Comparison of ENCODE assay signal across 8 cellular contexts in the genomic region with DNA sequence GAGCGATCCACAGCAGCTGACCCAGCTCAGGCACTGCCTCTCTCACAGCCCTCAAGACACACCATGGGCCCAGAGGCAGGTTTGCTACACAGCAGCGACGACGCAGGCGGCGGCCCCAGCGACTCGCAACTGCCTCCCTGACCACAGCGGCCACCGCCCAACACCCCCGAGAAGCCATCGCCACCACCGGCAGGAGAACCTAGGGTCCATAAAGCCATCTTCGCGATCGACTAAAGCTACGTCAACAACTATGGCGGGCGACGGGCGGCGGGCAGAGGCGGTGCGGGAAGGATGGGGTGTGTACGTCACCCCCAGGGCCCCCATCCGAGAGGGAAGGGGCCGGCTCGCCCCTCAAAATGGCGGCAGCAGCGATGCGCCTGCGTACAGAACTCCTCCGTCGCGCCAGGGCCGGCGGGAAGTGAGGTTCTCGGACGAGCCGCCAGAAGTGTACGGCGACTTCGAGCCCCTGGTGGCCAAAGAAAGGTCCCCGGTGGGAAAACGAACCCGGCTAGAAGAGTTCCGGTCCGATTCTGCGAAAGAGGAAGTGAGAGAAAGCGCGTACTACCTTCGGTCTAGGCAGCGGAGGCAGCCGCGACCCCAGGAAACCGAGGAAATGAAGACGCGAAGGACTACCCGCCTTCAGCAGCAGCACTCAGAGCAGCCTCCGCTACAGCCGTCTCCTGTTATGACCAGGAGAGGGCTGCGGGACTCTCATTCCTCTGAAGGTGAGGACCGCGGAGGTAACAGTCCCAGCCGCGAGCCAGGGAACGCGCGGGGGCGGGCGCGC.
A peak's percentile ranks its signal among the peaks of the same experiment; 100 is the strongest.
DNase-seq lines count a peak whose midpoint lies in the region; ATAC-seq lines count a peak whose summit lies in the region.

A gene with protein sequence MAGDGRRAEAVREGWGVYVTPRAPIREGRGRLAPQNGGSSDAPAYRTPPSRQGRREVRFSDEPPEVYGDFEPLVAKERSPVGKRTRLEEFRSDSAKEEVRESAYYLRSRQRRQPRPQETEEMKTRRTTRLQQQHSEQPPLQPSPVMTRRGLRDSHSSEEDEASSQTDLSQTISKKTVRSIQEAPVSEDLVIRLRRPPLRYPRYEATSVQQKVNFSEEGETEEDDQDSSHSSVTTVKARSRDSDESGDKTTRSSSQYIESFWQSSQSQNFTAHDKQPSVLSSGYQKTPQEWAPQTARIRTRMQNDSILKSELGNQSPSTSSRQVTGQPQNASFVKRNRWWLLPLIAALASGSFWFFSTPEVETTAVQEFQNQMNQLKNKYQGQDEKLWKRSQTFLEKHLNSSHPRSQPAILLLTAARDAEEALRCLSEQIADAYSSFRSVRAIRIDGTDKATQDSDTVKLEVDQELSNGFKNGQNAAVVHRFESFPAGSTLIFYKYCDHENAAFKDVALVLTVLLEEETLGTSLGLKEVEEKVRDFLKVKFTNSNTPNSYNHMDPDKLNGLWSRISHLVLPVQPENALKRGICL (plus strand): TSS at position 33 of the 787 bp plus-strand sequence. CDS start 218 bp downstream, at position 251.

- peak; percentile 60 for ATAC-seq in GM19043 (IDR thresholded peaks at IDR 0.05; ENCODE audit: low read depth, unreplicated experiment)
- ATAC-seq in HG03378 (IDR thresholded peaks at IDR 0.05; ENCODE audit: unreplicated experiment): peak; percentile 80
- ATAC-seq in activated CD4-positive, CD25-positive, alpha-beta regulatory T cell treated with anti-CD3 and anti-CD28 coated beads, Interleukin-2, amount 50 U/mL, for 24 hours: peak; percentile 77

- peak; percentile 97 for DNase-seq in Ammon's horn (ENCODE audit: low spot score)
- peak; percentile 98 for DNase-seq in NCI-H446 treated with DMSO at 0.1 percent for 48 hours (lab: John Stamatoyannopoulos, UW)
- DNase-seq in cerebellar cortex (ENCODE audit: low spot score): peak; percentile 97
- DNase-seq in islet precursor cell: peak; percentile 99
- peak; percentile 93 to 97 (median 96) for DNase-seq in stimulated activated CD4-positive, alpha-beta T cell treated with anti-CD3 and anti-CD28 coated beads, Interleukin-12 subunit alpha, Interleukin-12 subunit beta, amount 100 ng/mL, for 48 hours (ENCODE audit: low read depth in 2 of 3, low spot score in 1 of 3)

Comparison
In these comparisons a context has a peak if more than half of its experiments do, and no peak if none do; other contexts are left out.
1. Peak in every context shown above with its lines: DNase-seq and ATAC-seq.